ENCODE assay signal across 9 cellular contexts in the genomic region with DNA sequence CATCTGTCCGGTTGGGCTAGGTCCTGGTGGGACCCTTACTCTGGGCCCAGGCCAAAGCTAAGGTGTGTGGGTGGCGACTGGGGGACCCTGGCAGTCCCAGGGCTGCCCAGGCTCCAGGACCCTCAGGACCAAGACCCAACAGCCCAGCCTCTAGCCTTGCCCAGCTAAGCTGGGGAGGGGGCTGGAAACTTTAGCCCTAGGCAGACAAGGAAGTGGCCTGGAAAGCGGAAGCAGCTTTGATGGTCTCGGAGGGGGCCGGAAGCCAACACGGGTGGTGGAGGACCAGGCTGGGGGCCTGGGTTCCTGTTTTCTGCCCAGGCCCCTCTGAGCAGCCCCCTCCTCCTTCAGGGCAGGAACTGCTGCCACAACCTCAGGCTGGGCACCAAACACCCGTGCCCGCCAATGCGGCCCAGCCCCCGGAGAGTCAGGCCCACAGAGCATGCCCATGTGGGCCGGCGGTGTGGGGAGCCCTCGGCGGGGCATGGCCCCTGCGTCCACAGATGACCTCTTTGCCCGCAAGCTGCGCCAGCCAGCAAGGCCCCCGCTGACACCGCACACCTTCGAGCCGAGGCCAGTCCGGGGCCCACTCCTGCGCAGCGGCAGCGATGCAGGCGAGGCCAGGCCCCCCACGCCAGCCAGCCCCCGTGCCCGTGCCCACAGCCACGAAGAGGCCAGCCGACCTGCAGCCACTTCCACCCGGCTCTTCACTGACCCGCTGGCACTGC. TPM values are rescaled to one million over a fixed set of nuclear protein-coding genes. Genes with fewer than 3 reads are reported as not detected.
DNase-seq lines count a peak whose midpoint lies in the region; ATAC-seq and TF ChIP-seq lines count a peak whose summit lies in the region.
"Had no signal": no experiment of that assay in that cellular context is flagged by ENCODE, and none has a peak within 500 bp of the region (broad histone marks: within the 10 kb centered on the region; RNA-seq: fewer than 3 reads in every experiment).

No MANE protein-coding gene starts in this region.

- H3K4me3 ChIP-seq in ovary: no peak overlapping the region

- peaks cover 6% of the 10 kb centered on the region for H3K4me1 ChIP-seq in ovary (ENCODE audit: insufficient read depth)

- no peak for TF ChIP-seq CTCF in ovary (IDR thresholded peaks at IDR 0.05)

- peak overlapping the region; percentile 84 for H3K4me3 Mint-ChIP-seq in activated naive CD8-positive, alpha-beta T cell

- H3K9me3 Mint-ChIP-seq in activated naive CD8-positive, alpha-beta T cell (ENCODE audit: low read depth): no peaks in the 10 kb centered on the region

- H3K36me3 ChIP-seq in KOPT-K1 (ENCODE audit: insufficient read depth, low read length) (peaks cover 16% of the 10 kb centered on the region), ovary (no peaks in the 10 kb centered on the region)

- TF ChIP-seq POLR2A in ovary (IDR thresholded peaks at IDR 0.05): no peak

- H3K9me3 ChIP-seq in KOPT-K1 (ENCODE audit: insufficient read depth, low read length, poor library complexity, severe bottlenecking) (no peaks in the 10 kb centered on the region), ovary (no peaks in the 10 kb centered on the region)

- TF ChIP-seq EP300 in ovary (IDR thresholded peaks at IDR 0.05): no peak

- peak overlapping the region; percentile 32 for H3K27ac ChIP-seq in KOPT-K1 (ENCODE audit: low read depth, low read length, poor library complexity, severe bottlenecking)
- no peak overlapping the region for H3K27ac ChIP-seq in ovary

- 84 to 90% (median 88%) methylated on average over 8 to 33 of the region's 33 CpGs for WGBS in ovary, 3 donors

- DNase-seq in Ammon's horn (ENCODE audit: low spot score): peak; percentile 68
- peak; percentile 24 to 48 for DNase-seq in lung microvascular endothelial cell (ENCODE audit: low read depth in 2 of 2)
- DNase-seq in SW 1271 (lab: John Stamatoyannopoulos, UW): no peak
- DNase-seq in foreskin melanocyte: no peak
- DNase-seq in ovary: no peak

- peaks cover 47% of the 10 kb centered on the region for H3K4me1 Mint-ChIP-seq in activated naive CD8-positive, alpha-beta T cell (ENCODE audit: low read depth)

- no peaks in the 10 kb centered on the region for H3K27me3 ChIP-seq in ovary

- peak overlapping the region; percentile 86 for H3K27ac Mint-ChIP-seq in activated naive CD8-positive, alpha-beta T cell

- no peaks in the 10 kb centered on the region for H3K36me3 Mint-ChIP-seq in activated naive CD8-positive, alpha-beta T cell

- ATAC-seq in HG03439 (IDR thresholded peaks at IDR 0.05; ENCODE audit: unreplicated experiment): no peak

- no peaks in the 10 kb centered on the region for H3K27me3 Mint-ChIP-seq in activated naive CD8-positive, alpha-beta T cell

- intact Hi-C loops in ovary (cut with DNase I): no loop called here

RNA-seq across cellular contexts. Expression of gene SIPA1, which starts 2.7 kb away (rescaled TPM):
- 42.9 and 92.5 TPM in 2 replicates for total RNA-seq in lung microvascular endothelial cell
- 10 to 100 TPM; 15.0 to 48.2 (median 42.6) TPM for total RNA-seq in ovary
- 10 to 100 TPM; 10.0 to 26.7 TPM for polyA plus RNA-seq in ovary

RNA-seq across cellular contexts. Expression of gene RELA, which starts 22.1 kb away (rescaled TPM):
- total RNA-seq in lung microvascular endothelial cell (10.2 and 16.1 TPM in 2 replicates), ovary (100 to 1,000 TPM in 1 of 7 donors, 10 to 100 TPM in 6; 50.8 to 102 (median 91.6) TPM)
- polyA plus RNA-seq in ovary: 10 to 100 TPM; 52.0 to 55.0 TPM

RNA-seq across cellular contexts. Expression of gene PCNX3, which starts 25.1 kb away (rescaled TPM):
- 10.2 and 12.9 TPM in 2 replicates for total RNA-seq in lung microvascular endothelial cell
- total RNA-seq in ovary: 10 to 100 TPM; 10.6 to 42.1 (median 28.2) TPM
- 10 to 100 TPM in 1 of 2 donors, 1 to 10 TPM in 1; 3.3 to 14.8 TPM for polyA plus RNA-seq in ovary

RNA-seq across cellular contexts. Expression of gene MAP3K11, which starts 26.6 kb away (rescaled TPM):
- total RNA-seq in lung microvascular endothelial cell (58.8 and 67.5 TPM in 2 replicates), ovary (10 to 100 TPM; 23.2 to 51.9 (median 46.0) TPM)
- 10 to 100 TPM in 1 of 2 donors, 1 to 10 TPM in 1; 6.7 to 27.9 TPM for polyA plus RNA-seq in ovary

RNA-seq across cellular contexts. Expression of gene KCNK7, which starts 45.0 kb away (rescaled TPM):
- total RNA-seq in lung microvascular endothelial cell (under 0.01 and 0.20 TPM in 2 replicates), ovary (1 to 10 TPM in 3 of 7 donors, under 1 TPM in 4; 0.65 to 4.0 (median 0.95) TPM)
- 1 to 10 TPM in 1 of 2 donors, not detected in 1; 1.5 TPM for polyA plus RNA-seq in ovary
- total RNA-seq: NCI-H460 had no signal

Comparison
In these comparisons a context has a peak if more than half of its experiments do, and no peak if none do; other contexts are left out.
1. DNase-seq: peak in Ammon's horn (single experiment) and lung microvascular endothelial cell (2 of 2); none in SW 1271 (0 of 2), foreskin melanocyte (single experiment) and ovary (0 of 5).